ENCODE assay signal across 8 cellular contexts in genomic region chr1:67493148-67493547, GRCh38.
"Had no signal": no experiment of that assay in that cellular context is flagged by ENCODE, and none has a peak within 500 bp of the region (broad histone marks: within the 10 kb centered on the region; RNA-seq: fewer than 3 reads in every experiment).

No MANE protein-coding gene starts in this region.

- FAIRE-seq: G401.6, GM12878, GM12891, GM12892, GM18507, GM19239 had no signal

- H3K4me3 ChIP-seq: GM12878 had no signal

- ATAC-seq: GM12878 had no signal

- DNase-seq: GDM1, GF-D8 had no signal
